ENCODE assay signal across 22 cellular contexts in the genomic region with DNA sequence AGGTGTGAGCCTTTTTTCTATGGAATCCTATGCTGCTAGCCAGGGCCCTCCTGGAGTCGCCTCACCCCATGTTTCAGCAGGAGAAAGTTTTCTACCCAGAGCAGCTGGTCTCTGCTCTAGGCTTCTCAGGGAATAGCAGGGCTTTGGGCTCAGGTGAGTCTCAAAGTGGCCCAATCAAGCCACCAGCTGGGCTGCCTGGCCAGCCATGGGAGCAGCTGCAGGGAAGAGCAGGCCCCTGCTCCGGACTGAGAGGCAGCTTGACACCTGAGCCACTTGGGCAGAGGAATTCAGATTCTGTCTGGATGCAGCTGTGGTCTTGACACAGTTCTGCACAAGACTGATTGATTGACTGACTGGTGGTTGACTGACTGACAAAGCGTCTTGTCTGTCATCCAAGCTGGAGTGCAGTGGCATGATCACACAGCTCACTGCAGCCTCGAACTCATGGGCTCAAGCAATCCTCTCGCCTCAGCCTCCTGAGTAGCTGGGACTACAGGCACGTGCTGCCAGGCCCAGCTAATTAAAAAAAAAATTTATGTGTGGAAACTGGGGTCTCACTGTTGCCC. TPM values are rescaled to one million over a fixed set of nuclear protein-coding genes. Genes with fewer than 3 reads are reported as not detected.
A peak's percentile ranks its signal among the peaks of the same experiment; 100 is the strongest.
DNase-seq lines count a peak whose midpoint lies in the region; ATAC-seq and TF ChIP-seq lines count a peak whose summit lies in the region.
"Had no signal": no experiment of that assay in that cellular context is flagged by ENCODE, and none has a peak within 500 bp of the region (broad histone marks: within the 10 kb centered on the region; RNA-seq: fewer than 3 reads in every experiment).

No MANE protein-coding gene starts in this region.

- H3K27me3 Mint-ChIP-seq in nephron progenitor cell (ENCODE audit: low read depth, poor library complexity): no peaks in the 10 kb centered on the region
- H3K27me3 Mint-ChIP-seq in activated CD8-positive, alpha-beta T cell treated with anti-CD3 and anti-CD28 coated beads, Interleukin-2, amount 10 ng/mL, durations not matched to agents 7 days and 5 days (ENCODE audit: low read depth): no peaks in the 10 kb centered on the region

- 49 to 51% methylated on average over 5 to 6 of the region's 6 CpGs for WGBS in body of pancreas, 2 donors
- 72% methylated on average over 4 of the region's 6 CpGs for WGBS in right lobe of liver (ENCODE audit: insufficient coverage, low coverage, low lambda C conversion rate, missing lambda C conversion rate)
- WGBS in psoas muscle, 3 donors: 74 to 87% (median 82%) methylated on average over 6 of the region's 6 CpGs

- H3K4me3 Mint-ChIP-seq in nephron progenitor cell: no peak overlapping the region
- H3K4me3 Mint-ChIP-seq in activated CD8-positive, alpha-beta T cell treated with anti-CD3 and anti-CD28 coated beads, Interleukin-2, amount 10 ng/mL, durations not matched to agents 7 days and 5 days: no peak overlapping the region

- POLR2A ChIA-PET in activated CD8-positive, alpha-beta T cell treated with anti-CD3 and anti-CD28 coated beads, Interleukin-2, amount 10 ng/mL, durations not matched to agents 7 days and 5 days (lab: Charles Lee): no interaction called here

- intact Hi-C loops in body of pancreas (cut with DNase I) (no loop called here), right lobe of liver (cut with DNase I) (no loop called here), psoas muscle (cut with DNase I) (loop anchor here (5.0 kb wide), 1 partner anchor 43 kb away; no protein-coding TSS in a partner anchor)

- H3K9me3 ChIP-seq in body of pancreas (no peaks in the 10 kb centered on the region), right lobe of liver (no peaks in the 10 kb centered on the region), psoas muscle (no peaks in the 10 kb centered on the region)
- H3K9me3 ChIP-seq: SK-N-SH had no signal

- TF ChIP-seq CTCF in body of pancreas (IDR thresholded peaks at IDR 0.05) (no peak), right lobe of liver (IDR thresholded peaks at IDR 0.05) (no peak), psoas muscle (IDR thresholded peaks at IDR 0.05) (no peak), nephron progenitor cell (IDR thresholded peaks at IDR 0.05) (no peak), coronary artery (IDR thresholded peaks at IDR 0.05) (no peak)

- peaks cover 98% of the 10 kb centered on the region for H3K4me1 ChIP-seq in body of pancreas
- peaks cover 0 to 30% (median 11%) of the 10 kb centered on the region in 4 donors for H3K4me1 ChIP-seq in right lobe of liver
- peaks cover 49% of the 10 kb centered on the region for H3K4me1 ChIP-seq in psoas muscle

- no peaks in the 10 kb centered on the region for H3K9me3 Mint-ChIP-seq in nephron progenitor cell
- H3K9me3 Mint-ChIP-seq in activated CD8-positive, alpha-beta T cell treated with anti-CD3 and anti-CD28 coated beads, Interleukin-2, amount 10 ng/mL, durations not matched to agents 7 days and 5 days (ENCODE audit: insufficient read depth): no peaks in the 10 kb centered on the region

- TF ChIP-seq POLR2A in body of pancreas (IDR thresholded peaks at IDR 0.05) (no peak), right lobe of liver (IDR thresholded peaks at IDR 0.05) (no peak)

- H3K36me3 Mint-ChIP-seq in nephron progenitor cell (ENCODE audit: low read depth): peaks cover 10% of the 10 kb centered on the region
- no peaks in the 10 kb centered on the region for H3K36me3 Mint-ChIP-seq in activated CD8-positive, alpha-beta T cell treated with anti-CD3 and anti-CD28 coated beads, Interleukin-2, amount 10 ng/mL, durations not matched to agents 7 days and 5 days (ENCODE audit: low read depth)

- H3K27me3 ChIP-seq in body of pancreas: no peaks in the 10 kb centered on the region
- no peaks in the 10 kb centered on the region for H3K27me3 ChIP-seq in right lobe of liver
- H3K27me3 ChIP-seq in psoas muscle (ENCODE audit: insufficient read depth in 3 of 3, low read length in 2 of 3): no peaks in the 10 kb centered on the region

- H3K27ac ChIP-seq in body of pancreas: peak overlapping the region; percentile 71 to 86 (median 73)
- H3K27ac ChIP-seq in right lobe of liver: peak overlapping the region in 2 of 3 donors; percentile 29 to 74
- H3K27ac ChIP-seq in psoas muscle: peak overlapping the region; percentile 36
- peak overlapping the region in 1 of 2 donors; percentile 26 for H3K27ac ChIP-seq in coronary artery
- H3K27ac ChIP-seq: C4-2B had no signal

- ATAC-seq in body of pancreas: peak; percentile 44
- peak in 1 of 4 donors; percentile 3 for ATAC-seq in right lobe of liver
- peak in 1 of 4 donors; percentile 23 for ATAC-seq in psoas muscle
- no peak for ATAC-seq in activated CD8-positive, alpha-beta T cell treated with anti-CD3 and anti-CD28 coated beads, Interleukin-2, amount 10 ng/mL, durations not matched to agents 7 days and 5 days

- H3K4me1 Mint-ChIP-seq in nephron progenitor cell: peaks cover 41% of the 10 kb centered on the region
- peaks cover 7% of the 10 kb centered on the region for H3K4me1 Mint-ChIP-seq in activated CD8-positive, alpha-beta T cell treated with anti-CD3 and anti-CD28 coated beads, Interleukin-2, amount 10 ng/mL, durations not matched to agents 7 days and 5 days (ENCODE audit: low read depth)

- CTCF ChIA-PET in activated CD8-positive, alpha-beta T cell treated with anti-CD3 and anti-CD28 coated beads, Interleukin-2, amount 10 ng/mL, durations not matched to agents 7 days and 5 days (lab: Charles Lee): no interaction called here

- DNase-seq in COLO668 (lab: John Stamatoyannopoulos, UW; ENCODE audit: unreplicated experiment): peak; percentile 13
- DNase-seq in body of pancreas: peak; percentile 52 to 80 (median 74)
- DNase-seq in right lobe of liver: peak in 1 of 3 donors; percentile 28
- DNase-seq in psoas muscle: no peak
- DNase-seq in T-helper 1 cell: no peak
- DNase-seq in nephron progenitor cell: no peak
- no peak for DNase-seq in coronary artery (ENCODE audit: low spot score)
- DNase-seq in activated CD8-positive, alpha-beta T cell treated with anti-CD3 and anti-CD28 coated beads, Interleukin-2, amount 10 ng/mL, durations not matched to agents 7 days and 5 days: no peak
- DNase-seq: AML-193, DMS53, EL, GF-D8, H7, Karpas-422, NCI-H1436, NCI-H1930, NCI-H226, NCI-H510A treated with DMSO at 0.1 percent for 48 hours, NCI-H748 treated with DMSO at 0.1 percent for 48 hours, SIG-M5, SK-N-SH had no signal

- H3K36me3 ChIP-seq in body of pancreas (replicated peaks in 1 of 2; ENCODE audit: insufficient read depth in 1 of 2, low read depth in 2 of 2) (no peaks in the 10 kb centered on the region), right lobe of liver (peaks cover 0 to 3% (median 0%) of the 10 kb centered on the region in 4 donors), psoas muscle (ENCODE audit: insufficient read depth in 1 of 2, low read depth in 1 of 2) (peaks cover 0 to under 1% of the 10 kb centered on the region in 2 donors)

- no peak overlapping the region for H3K27ac Mint-ChIP-seq in nephron progenitor cell
- H3K27ac Mint-ChIP-seq in activated CD8-positive, alpha-beta T cell treated with anti-CD3 and anti-CD28 coated beads, Interleukin-2, amount 10 ng/mL, durations not matched to agents 7 days and 5 days: no peak overlapping the region

- H3K4me3 ChIP-seq in body of pancreas (no peak overlapping the region), right lobe of liver (no peak overlapping the region), psoas muscle (no peak overlapping the region), coronary artery (no peak overlapping the region)

RNA-seq across cellular contexts. Expression of a gene that starts 57.5 kb away (rescaled TPM):
- total RNA-seq in body of pancreas (10 to 100 TPM; 64.3 to 73.2 TPM), right lobe of liver (10 to 100 TPM; 19.8 to 48.4 (median 30.4) TPM), psoas muscle (10 to 100 TPM; 19.7 to 36.1 (median 25.8) TPM)
- polyA plus RNA-seq in psoas muscle: 10 to 100 TPM; 18.4 to 25.0 (median 20.1) TPM
- total RNA-seq in activated CD8-positive, alpha-beta T cell treated with anti-CD3 and anti-CD28 coated beads, Interleukin-2, amount 10 ng/mL, durations not matched to agents 7 days and 5 days: 10 to 100 TPM; 35.8 to 36.7 TPM

Comparison
In these comparisons a context has a peak if more than half of its experiments do, and no peak if none do; other contexts are left out.
1. DNase-seq: peak in COLO668 (single experiment) and body of pancreas (4 of 4); none in psoas muscle (0 of 2), T-helper 1 cell (0 of 5), nephron progenitor cell (single experiment), coronary artery (single experiment) and activated CD8-positive, alpha-beta T cell treated with anti-CD3 and anti-CD28 coated beads, Interleukin-2, amount 10 ng/mL, durations not matched to agents 7 days and 5 days (single experiment).
2. intact Hi-C loops: an anchor here in psoas muscle (5.0 kb wide); none called in body of pancreas and right lobe of liver.